1 cellular context compared by ENCODE assay signal in the genomic region with DNA sequence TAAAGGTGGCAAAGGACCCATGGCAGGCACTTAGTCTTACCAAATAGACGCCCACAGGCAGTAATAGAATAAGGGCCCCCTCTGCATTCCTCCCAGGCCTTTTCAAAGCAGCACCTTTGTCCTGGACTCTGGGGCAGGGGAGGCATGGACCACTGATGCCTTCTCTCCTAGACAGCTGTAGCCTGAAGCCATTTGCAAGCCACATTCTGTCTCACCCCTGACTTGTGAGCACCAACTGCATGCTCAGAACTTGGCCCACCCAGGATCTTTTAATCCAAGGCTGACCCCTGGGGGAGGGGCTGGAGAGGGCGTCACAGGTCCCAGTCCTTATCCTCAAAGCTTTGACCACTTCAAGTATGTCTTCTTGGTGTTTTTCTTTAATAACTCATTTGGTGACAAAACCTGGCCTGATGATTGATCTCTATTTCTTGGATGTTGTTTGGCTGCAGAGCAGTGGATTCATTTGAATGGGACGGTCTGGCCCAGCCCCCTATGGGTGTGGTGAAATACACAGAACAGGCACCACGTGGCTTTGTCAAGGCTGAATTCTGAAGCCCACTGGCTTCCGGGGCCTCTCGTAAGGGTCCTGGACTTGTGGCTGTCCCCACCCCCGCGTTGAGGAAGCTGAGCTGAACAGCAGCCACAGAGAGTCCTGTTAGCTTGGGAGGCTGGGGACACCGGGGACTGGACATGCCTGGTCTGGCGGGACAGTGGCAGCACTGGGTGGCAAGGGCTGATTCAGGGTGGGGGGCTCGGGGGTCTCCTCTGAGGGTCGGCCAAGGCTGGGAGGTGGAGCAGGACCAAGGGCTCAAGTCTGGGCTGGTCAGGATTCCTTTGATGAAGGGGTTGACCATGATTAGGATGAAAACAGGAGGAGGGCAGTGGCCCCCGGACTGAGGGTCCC.
A peak's percentile ranks its signal among the peaks of the same experiment; 100 is the strongest.
TF ChIP-seq lines count a peak whose summit lies in the region.

No MANE protein-coding gene starts in this region.

TF ChIP-seq in HepG2, 621 proteins besides CTCF, POLR2A, EP300 and RAD21 (continued from another document and continues in another):
- TF ChIP-seq, protein P1, sequence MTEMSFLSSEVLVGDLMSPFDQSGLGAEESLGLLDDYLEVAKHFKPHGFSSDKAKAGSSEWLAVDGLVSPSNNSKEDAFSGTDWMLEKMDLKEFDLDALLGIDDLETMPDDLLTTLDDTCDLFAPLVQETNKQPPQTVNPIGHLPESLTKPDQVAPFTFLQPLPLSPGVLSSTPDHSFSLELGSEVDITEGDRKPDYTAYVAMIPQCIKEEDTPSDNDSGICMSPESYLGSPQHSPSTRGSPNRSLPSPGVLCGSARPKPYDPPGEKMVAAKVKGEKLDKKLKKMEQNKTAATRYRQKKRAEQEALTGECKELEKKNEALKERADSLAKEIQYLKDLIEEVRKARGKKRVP (CRISPR knock-in tag; IDR thresholded peaks at IDR 0.05): no peak
- no peak for TF ChIP-seq ZNF761 (CRISPR knock-in tag; conservative IDR thresholded peaks at IDR 0.05)
- TF ChIP-seq SMARCC2 (IDR thresholded peaks at IDR 0.05): no peak
- TF ChIP-seq KLF9 (CRISPR knock-in tag; IDR thresholded peaks at IDR 0.05; ENCODE audit: low read depth): no peak
- no peak for TF ChIP-seq FOXK1 (CRISPR knock-in tag; IDR thresholded peaks at IDR 0.05; ENCODE audit: borderline replicate concordance, low read depth)
- TF ChIP-seq HBP1 (CRISPR knock-in tag; IDR thresholded peaks at IDR 0.05; ENCODE audit: low read depth): no peak
- TF ChIP-seq TBX3 (IDR thresholded peaks at IDR 0.05; ENCODE audit: borderline replicate concordance): no peak
- no peak for TF ChIP-seq TOE1 (CRISPR knock-in tag; IDR thresholded peaks at IDR 0.05)
- TF ChIP-seq MTF2 (CRISPR knock-in tag; IDR thresholded peaks at IDR 0.05; ENCODE audit: borderline replicate concordance): no peak
- TF ChIP-seq U2AF1 (optimal IDR thresholded peaks at IDR 0.05; ENCODE audit: low read depth, low read length): no peak
- no peak for TF ChIP-seq NR3C1 (CRISPR knock-in tag; IDR thresholded peaks at IDR 0.05)
- TF ChIP-seq GABPB1 (CRISPR knock-in tag; IDR thresholded peaks at IDR 0.05): peak; percentile 75
- TF ChIP-seq PHF8 (CRISPR knock-in tag; IDR thresholded peaks at IDR 0.05): no peak; the same call in 1 of the 2 replicates
- no peak for TF ChIP-seq KDM4B (CRISPR knock-in tag; IDR thresholded peaks at IDR 0.05)
- TF ChIP-seq ZFY (CRISPR knock-in tag; IDR thresholded peaks at IDR 0.05): no peak; the same call in 1 of the 2 replicates
- 0 out of 2 replicates have a peak, but pooled peaks have one; percentile 63 for TF ChIP-seq HNF1B (CRISPR knock-in tag; IDR thresholded peaks at IDR 0.05)
- TF ChIP-seq ZNF580 (CRISPR knock-in tag; IDR thresholded peaks at IDR 0.05; ENCODE audit: borderline replicate concordance, low read depth): 0 out of 2 replicates have a peak, but pooled peaks have one; percentile 33
- TF ChIP-seq USF2 (IDR thresholded peaks at IDR 0.05; ENCODE audit: low read depth, low read length): 0 out of 2 replicates have a peak, but pooled peaks have one; percentile 37
- peak; percentile 73; the same call in 1 of the 2 replicates for TF ChIP-seq USF2 (CRISPR knock-in tag; IDR thresholded peaks at IDR 0.05; ENCODE audit: borderline replicate concordance)
- TF ChIP-seq MXI1 (IDR thresholded peaks at IDR 0.05; ENCODE audit: borderline replicate concordance, low read depth, low read length): peak; percentile 35; the same call in 1 of the 3 replicates
- TF ChIP-seq MIER2 (CRISPR knock-in tag; IDR thresholded peaks at IDR 0.05): peak; percentile 38; the same call in 1 of the 2 replicates
- no peak for TF ChIP-seq ZNF777 (CRISPR knock-in tag; IDR thresholded peaks at IDR 0.05)
- no peak for TF ChIP-seq WIZ (CRISPR knock-in tag; IDR thresholded peaks at IDR 0.05)
- no peak; the same call in 1 of the 2 replicates for TF ChIP-seq ARID4A (CRISPR knock-in tag; IDR thresholded peaks at IDR 0.05; ENCODE audit: borderline replicate concordance)
- TF ChIP-seq ATF5 (CRISPR knock-in tag; IDR thresholded peaks at IDR 0.05; ENCODE audit: low read depth): no peak
- no peak for TF ChIP-seq ZNF343 (CRISPR knock-in tag; IDR thresholded peaks at IDR 0.05)
- TF ChIP-seq RELA (CRISPR knock-in tag; IDR thresholded peaks at IDR 0.05): no peak
- no peak for TF ChIP-seq GABPA (IDR thresholded peaks at IDR 0.05; ENCODE audit: low read depth, low read length)
- peak; percentile 55; the same call in 1 of the 2 replicates for TF ChIP-seq GABPA (CRISPR knock-in tag; IDR thresholded peaks at IDR 0.05; ENCODE audit: low read depth)
- TF ChIP-seq KLF12 (CRISPR knock-in tag; IDR thresholded peaks at IDR 0.05; ENCODE audit: borderline replicate concordance): no peak
- TF ChIP-seq NR2F2 (IDR thresholded peaks at IDR 0.05; ENCODE audit: borderline replicate concordance, low read depth): no peak; the same call in 1 of the 2 replicates
- TF ChIP-seq, protein P2, sequence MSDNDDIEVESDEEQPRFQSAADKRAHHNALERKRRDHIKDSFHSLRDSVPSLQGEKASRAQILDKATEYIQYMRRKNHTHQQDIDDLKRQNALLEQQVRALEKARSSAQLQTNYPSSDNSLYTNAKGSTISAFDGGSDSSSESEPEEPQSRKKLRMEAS (IDR thresholded peaks at IDR 0.05): peak; percentile 55; the same call in 1 of the 2 replicates
- peak; percentile 8; the same call in 1 of the 2 replicates for TF ChIP-seq KDM2A (CRISPR knock-in tag; IDR thresholded peaks at IDR 0.05; ENCODE audit: borderline replicate concordance, low read depth)
- no peak for TF ChIP-seq ZNF251 (CRISPR knock-in tag; IDR thresholded peaks at IDR 0.05)
- TF ChIP-seq, protein P3, sequence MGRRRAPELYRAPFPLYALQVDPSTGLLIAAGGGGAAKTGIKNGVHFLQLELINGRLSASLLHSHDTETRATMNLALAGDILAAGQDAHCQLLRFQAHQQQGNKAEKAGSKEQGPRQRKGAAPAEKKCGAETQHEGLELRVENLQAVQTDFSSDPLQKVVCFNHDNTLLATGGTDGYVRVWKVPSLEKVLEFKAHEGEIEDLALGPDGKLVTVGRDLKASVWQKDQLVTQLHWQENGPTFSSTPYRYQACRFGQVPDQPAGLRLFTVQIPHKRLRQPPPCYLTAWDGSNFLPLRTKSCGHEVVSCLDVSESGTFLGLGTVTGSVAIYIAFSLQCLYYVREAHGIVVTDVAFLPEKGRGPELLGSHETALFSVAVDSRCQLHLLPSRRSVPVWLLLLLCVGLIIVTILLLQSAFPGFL (CRISPR knock-in tag; IDR thresholded peaks at IDR 0.05): no peak
- TF ChIP-seq ZBTB43 (CRISPR knock-in tag; conservative IDR thresholded peaks at IDR 0.05): no peak
- TF ChIP-seq HNRNPUL1 (IDR thresholded peaks at IDR 0.05; ENCODE audit: low read depth, low read length): no peak
- no peak for TF ChIP-seq ZNF441 (CRISPR knock-in tag; IDR thresholded peaks at IDR 0.05; ENCODE audit: borderline replicate concordance)
- TF ChIP-seq HOXA3 (CRISPR knock-in tag; IDR thresholded peaks at IDR 0.05): peak; percentile 30; the same call in 1 of the 2 replicates
- no peak for TF ChIP-seq BATF2 (CRISPR knock-in tag; IDR thresholded peaks at IDR 0.05)
- no peak for TF ChIP-seq ZMYM4 (CRISPR knock-in tag; IDR thresholded peaks at IDR 0.05)
- no peak for TF ChIP-seq NFRKB (IDR thresholded peaks at IDR 0.05)
- no peak for TF ChIP-seq ZUFSP (CRISPR knock-in tag; IDR thresholded peaks at IDR 0.05; ENCODE audit: borderline replicate concordance)
